ENCODE assay signal across 9 cellular contexts in genomic region chr2:216057688-216058193, GRCh38. TPM values are rescaled to one million over a fixed set of nuclear protein-coding genes. Genes with fewer than 3 reads are reported as not detected.
A peak's percentile ranks its signal among the peaks of the same experiment; 100 is the strongest.
DNase-seq lines count a peak whose midpoint lies in the region; ATAC-seq and TF ChIP-seq lines count a peak whose summit lies in the region.
"Had no signal": no experiment of that assay in that cellular context is flagged by ENCODE, and none has a peak within 500 bp of the region (broad histone marks: within the 10 kb centered on the region; RNA-seq: fewer than 3 reads in every experiment).

No MANE protein-coding gene starts in this region.

- H3K36me3 Mint-ChIP-seq in HFFc6 (ENCODE audit: low read depth), result peaks cover under 1% of the 10 kb centered on the region; the same call in 1 of the 2 replicates
- H3K36me3 Mint-ChIP-seq in stimulated activated effector memory CD8-positive, alpha-beta T cell treated with anti-CD3 and anti-CD28 coated beads, Interleukin-12 subunit alpha, Interleukin-12 subunit beta, amount 100 ng/mL, for 72 hours, result peaks cover 35% of the 10 kb centered on the region

- no peaks in the 10 kb centered on the region for H3K27me3 ChIP-seq in liver (ENCODE audit: control insufficient read depth in 4 of 4, insufficient read depth in 4 of 4, low read length in 3 of 4)
- H3K27me3 ChIP-seq: SJSA1 had no signal

- peak; percentile 49 to 54 for TF ChIP-seq RAD21 in liver (IDR thresholded peaks at IDR 0.05)

- peak overlapping the region; percentile 56; the same call in 1 of the 2 replicates for H3K27ac Mint-ChIP-seq in HFFc6
- H3K27ac Mint-ChIP-seq in stimulated activated effector memory CD8-positive, alpha-beta T cell treated with anti-CD3 and anti-CD28 coated beads, Interleukin-12 subunit alpha, Interleukin-12 subunit beta, amount 100 ng/mL, for 72 hours, result peak overlapping the region; percentile 94

- no peaks in the 10 kb centered on the region; the same call in 1 of the 2 replicates for H3K27me3 Mint-ChIP-seq in HFFc6 (ENCODE audit: insufficient read depth)

- peaks cover 28% of the 10 kb centered on the region for H3K4me1 Mint-ChIP-seq in HFFc6 (ENCODE audit: low read depth)
- H3K4me1 Mint-ChIP-seq in stimulated activated effector memory CD8-positive, alpha-beta T cell treated with anti-CD3 and anti-CD28 coated beads, Interleukin-12 subunit alpha, Interleukin-12 subunit beta, amount 100 ng/mL, for 72 hours, result peaks cover 14% of the 10 kb centered on the region

- DNase-seq in HFFc6 (peak; percentile 83), NOMO-1 (lab: John Stamatoyannopoulos, UW; ENCODE audit: unreplicated experiment in 2 of 2) (peak; percentile 34 to 80), DMS79 treated with DMSO at 0.1 percent for 48 hours (lab: John Stamatoyannopoulos, UW) (no peak), Kasumi-1 (lab: John Stamatoyannopoulos, UW) (no peak)
- DNase-seq in activated effector memory CD4-positive, alpha-beta T cell treated with Interleukin-2 at 50 U/mL for 16 hours, result peak; percentile 45
- DNase-seq in stimulated activated effector memory CD8-positive, alpha-beta T cell treated with anti-CD3 and anti-CD28 coated beads, Interleukin-12 subunit alpha, Interleukin-12 subunit beta, amount 100 ng/mL, for 72 hours (ENCODE audit: low spot score in 2 of 2), result peak; percentile 13 to 69

- WGBS in liver, result 23% methylated on average over 7 of the region's 7 CpGs

- peak; percentile 94 for ATAC-seq in stimulated activated effector memory CD8-positive, alpha-beta T cell treated with anti-CD3 and anti-CD28 coated beads, Interleukin-12 subunit alpha, Interleukin-12 subunit beta, amount 100 ng/mL, for 72 hours

- peak overlapping the region in 1 of 2 donors; percentile 37 for H3K9ac ChIP-seq in liver (ENCODE audit: low read depth in 1 of 2, low read length in 2 of 2)

- H3K27ac ChIP-seq in liver (ENCODE audit: low read depth in 1 of 2, low read length in 2 of 2), result peak overlapping the region; percentile 62 to 70
- H3K27ac ChIP-seq: SJSA1 had no signal

- H3K4me3 Mint-ChIP-seq in HFFc6, result peak overlapping the region; percentile 31; the same call in 1 of the 2 replicates
- H3K4me3 Mint-ChIP-seq in stimulated activated effector memory CD8-positive, alpha-beta T cell treated with anti-CD3 and anti-CD28 coated beads, Interleukin-12 subunit alpha, Interleukin-12 subunit beta, amount 100 ng/mL, for 72 hours, result peak overlapping the region; percentile 65

- no peaks in the 10 kb centered on the region for H3K9me3 Mint-ChIP-seq in HFFc6
- no peaks in the 10 kb centered on the region for H3K9me3 Mint-ChIP-seq in stimulated activated effector memory CD8-positive, alpha-beta T cell treated with anti-CD3 and anti-CD28 coated beads, Interleukin-12 subunit alpha, Interleukin-12 subunit beta, amount 100 ng/mL, for 72 hours

- TF ChIP-seq CTCF in GM12875 (IDR thresholded peaks at IDR 0.05; ENCODE audit: borderline replicate concordance, insufficient read depth, low read depth, low read length), result 0 out of 2 replicates have a peak, but pooled peaks have one; percentile 10
- no peak for TF ChIP-seq CTCF in HFFc6 (IDR thresholded peaks at IDR 0.05)
- no peak for TF ChIP-seq CTCF in liver (IDR thresholded peaks at IDR 0.05; ENCODE audit: low read depth, low read length, missing input control)

- H3K36me3 ChIP-seq in liver (ENCODE audit: control insufficient read depth in 4 of 4, insufficient read depth in 3 of 4, low read depth in 1 of 4, low read length in 3 of 4), result peaks cover 0 to 17% (median 11%) of the 10 kb centered on the region in 4 donors
- H3K36me3 ChIP-seq: SJSA1 had no signal

- H3K4me3 ChIP-seq in GM12875 (ENCODE audit: low read depth, low read length), result peak overlapping the region; percentile 17
- H3K4me3 ChIP-seq in liver (ENCODE audit: low read depth in 1 of 3, low read length in 3 of 3), result peak overlapping the region in 2 of 3 donors; percentile 9 to 12
- H3K4me3 ChIP-seq: SJSA1 had no signal

- H3K9me3 ChIP-seq in liver (ENCODE audit: control insufficient read depth in 4 of 4, low read length in 3 of 4), result no peaks in the 10 kb centered on the region
- H3K9me3 ChIP-seq: SJSA1 had no signal

- H3K4me1 ChIP-seq in liver (ENCODE audit: control insufficient read depth in 4 of 4, insufficient read depth in 4 of 4, low read length in 3 of 4), result peaks cover 0 to 38% (median 22%) of the 10 kb centered on the region in 4 donors
- H3K4me1 ChIP-seq: SJSA1 had no signal

TF ChIP-seq in liver, 16 proteins besides CTCF, POLR2A, EP300 and RAD21:
- TF ChIP-seq ZBTB33 (IDR thresholded peaks at IDR 0.05), result peak; percentile 45
- peak; percentile 57 for TF ChIP-seq REST (IDR thresholded peaks at IDR 0.05)
- no peak for TF ChIP-seq ATF3 (IDR thresholded peaks at IDR 0.05)
- TF ChIP-seq TAF1 (conservative IDR thresholded peaks at IDR 0.05), result no peak
- TF ChIP-seq RXRA (IDR thresholded peaks at IDR 0.05), result peak; percentile 98 to 99
- peak; percentile 79 for TF ChIP-seq MAX (IDR thresholded peaks at IDR 0.05)
- TF ChIP-seq HNF4G (IDR thresholded peaks at IDR 0.05), result peak; percentile 27
- TF ChIP-seq NR2F2 (IDR thresholded peaks at IDR 0.05), result peak; percentile 20
- peak; percentile 92 for TF ChIP-seq SP1 (IDR thresholded peaks at IDR 0.05)
- peak; percentile 77 to 83 for TF ChIP-seq HNF4A (conservative IDR thresholded peaks at IDR 0.05)
- TF ChIP-seq GABPA (IDR thresholded peaks at IDR 0.05 in 1 of 2, conservative IDR thresholded peaks at IDR 0.05 in 1 of 2), result peak in 1 of 2 donors; percentile 19
- peak; percentile 57 to 89 for TF ChIP-seq JUND (IDR thresholded peaks at IDR 0.05)
- peak; percentile 60 for TF ChIP-seq FOXA1 (IDR thresholded peaks at IDR 0.05)
- peak; percentile 41 for TF ChIP-seq FOXA2 (IDR thresholded peaks at IDR 0.05)
- TF ChIP-seq EGR1 (IDR thresholded peaks at IDR 0.05; ENCODE audit: low read depth in 2 of 2), result no peak
- peak; percentile 88 for TF ChIP-seq YY1 (IDR thresholded peaks at IDR 0.05)

RNA-seq across cellular contexts. Expression of gene PECR, which starts 23.9 kb away (rescaled TPM):
- 1 to 10 TPM; 4.9 to 7.5 (median 6.4) TPM for total RNA-seq in HFFc6 (2021; fragmentation: NEBNext Ultra II Directional; extraction: Animal tissue kit (Norgen Biotek cat#: 25700))
- total RNA-seq in liver, result 100 to 1,000 TPM in 1 of 2 donors, 10 to 100 TPM in 1; 67.5 to 152 TPM
- polyA plus RNA-seq in liver, result 10 to 100 TPM; 31.8 to 63.5 TPM

RNA-seq across cellular contexts. Expression of gene TMEM169, which starts 24.0 kb away (rescaled TPM):
- total RNA-seq in HFFc6 (2021; fragmentation: NEBNext Ultra II Directional; extraction: Animal tissue kit (Norgen Biotek cat#: 25700)), result under 1 TPM in 3 of 6 experiments, not detected in 3; 0.09 to 0.25 (median 0.13) TPM
- 1 to 10 TPM in 1 of 2 donors, under 1 TPM in 1; 0.75 to 1.9 TPM for total RNA-seq in liver
- polyA plus RNA-seq in liver, result under 1 TPM; 0.42 to 0.85 TPM

RNA-seq across cellular contexts. Expression of gene MREG, which starts 44.4 kb away (rescaled TPM):
- 1 to 10 TPM; 2.0 to 3.5 (median 3.2) TPM for total RNA-seq in HFFc6 (2021; fragmentation: NEBNext Ultra II Directional; extraction: Animal tissue kit (Norgen Biotek cat#: 25700))
- 1 to 10 TPM; 2.4 to 3.0 TPM for total RNA-seq in liver
- polyA plus RNA-seq in liver, result 1 to 10 TPM in 1 of 2 donors, under 1 TPM in 1; 0.87 to 3.1 TPM

RNA-seq across cellular contexts. Expression of gene XRCC5, which starts 51.4 kb away (rescaled TPM):
- total RNA-seq in HFFc6 (2021; fragmentation: NEBNext Ultra II Directional; extraction: Animal tissue kit (Norgen Biotek cat#: 25700)), result 100 to 1,000 TPM; 291 to 372 (median 352) TPM
- 100 to 1,000 TPM; 104 to 140 TPM for total RNA-seq in liver
- 10 to 100 TPM; 63.7 to 65.4 TPM for polyA plus RNA-seq in liver

Comparison
In these comparisons a context has a peak if more than half of its experiments do, and no peak if none do; other contexts are left out.
1. DNase-seq: peak in HFFc6 (single experiment), NOMO-1 (2 of 2), activated effector memory CD4-positive, alpha-beta T cell treated with Interleukin-2 at 50 U/mL for 16 hours (single experiment) and stimulated activated effector memory CD8-positive, alpha-beta T cell treated with anti-CD3 and anti-CD28 coated beads, Interleukin-12 subunit alpha, Interleukin-12 subunit beta, amount 100 ng/mL, for 72 hours (2 of 2); none in DMS79 treated with DMSO at 0.1 percent for 48 hours (single experiment) and Kasumi-1 (0 of 2).
2. RNA of gene PECR, which starts 23.9 kb away (total RNA-seq): 67.5 to 152 TPM in liver; 4.9 to 7.5 TPM in HFFc6; every median in the first group is over 4 times any median in the second.